ENCODE assay signal across 22 cellular contexts in genomic region chr6:17054647-17055046, GRCh38. TPM values are rescaled to one million over a fixed set of nuclear protein-coding genes. Genes with fewer than 3 reads are reported as not detected.
DNase-seq lines count a peak whose midpoint lies in the region; ATAC-seq, FAIRE-seq and TF ChIP-seq lines count a peak whose summit lies in the region.
"Had no signal": no experiment of that assay in that cellular context is flagged by ENCODE, and none has a peak within 500 bp of the region (broad histone marks: within the 10 kb centered on the region; RNA-seq: fewer than 3 reads in every experiment).

No MANE protein-coding gene starts in this region.

- H3K27me3 ChIP-seq in HCT116 (ENCODE audit: insufficient read depth, low read length) (no peaks in the 10 kb centered on the region), keratinocyte (ENCODE audit: control insufficient read depth, extremely low read depth, insufficient read depth, low read length) (no peaks in the 10 kb centered on the region)

- CTCF ChIA-PET in HCT116 (lab: Charles Lee) (no interaction called here), RWPE1 (lab: Yijun Ruan, JAX) (no interaction called here)

- no peaks in the 10 kb centered on the region for H3K9me2 ChIP-seq in HCT116 (ENCODE audit: insufficient read depth)

- DNase-seq in SIG-M5 treated with dmso at 0.1 percent for 504 hours (lab: John Stamatoyannopoulos, UW; ENCODE audit: unreplicated experiment) (peak; percentile 15), SIG-M5 (lab: John Stamatoyannopoulos, UW) (no peak), HCT116 (ENCODE audit: low read depth, low spot score) (no peak), RWPE1 (ENCODE audit: low spot score) (peak; percentile 14), keratinocyte (ENCODE audit: low read depth, low spot score) (peak; percentile 23), DMS 273 (lab: John Stamatoyannopoulos, UW; ENCODE audit: unreplicated experiment) (no peak), SHP77 treated with DMSO at 0.1 percent for 48 hours (lab: John Stamatoyannopoulos, UW) (no peak)
- DNase-seq: 8988T; Calu3; CD4-positive, alpha-beta memory T cell; DMS79 treated with DMSO at 0.1 percent for 48 hours; GM23248; HCEC 1CT; NCI-H1436 treated with DMSO at 0.1 percent for 48 hours; NCI-H2029 treated with DMSO at 0.1 percent for 48 hours; NCI-H524; Right ventricle myocardium superior had no signal

- intact Hi-C loops in HCT116 (cut with micrococcal nuclease), result no loop called here

- no peaks in the 10 kb centered on the region for H3K79me2 ChIP-seq in HCT116 (ENCODE audit: insufficient read depth, low read length)
- no peaks in the 10 kb centered on the region for H3K79me2 ChIP-seq in keratinocyte (ENCODE audit: control insufficient read depth, insufficient read depth, low read length)

- no peak overlapping the region for H3K9ac ChIP-seq in HCT116 (ENCODE audit: low read length)
- H3K9ac ChIP-seq in keratinocyte (ENCODE audit: control insufficient read depth, extremely low read depth, insufficient read depth, low read length), result no peak overlapping the region
- H3K9ac ChIP-seq: GM23248 had no signal

- no TSS peak for BruUV-seq in HCT116 (replicated peaks; lab: Mats Ljungman, UMichigan)

- no peak for TF ChIP-seq POLR2A in HCT116 (IDR thresholded peaks at IDR 0.05; ENCODE audit: borderline replicate concordance, extremely low read depth, insufficient read depth, insufficient read length)

- POLR2A ChIA-PET in HCT116 (lab: Charles Lee) (no interaction called here), RWPE1 (lab: Yijun Ruan, JAX; ENCODE audit: low non-redundant PET) (no interaction called here)

- ATAC-seq in HCT116 (no peak), GM19452 (IDR thresholded peaks at IDR 0.05; ENCODE audit: unreplicated experiment) (no peak)
- ATAC-seq: GM12878, K562, Panc1 had no signal

- no peak overlapping the region for H2AFZ ChIP-seq in HCT116 (ENCODE audit: low read depth, low read length, poor library complexity, severe bottlenecking)
- no peak overlapping the region for H2AFZ ChIP-seq in keratinocyte (ENCODE audit: control insufficient read depth, low read length)
- H2AFZ ChIP-seq: GM23248 had no signal

- no peaks in the 10 kb centered on the region for H3K9me3 ChIP-seq in HCT116 (ENCODE audit: control insufficient read depth in 1 of 2, insufficient read depth in 1 of 2, low read depth in 1 of 2, low read length in 2 of 2)
- no peaks in the 10 kb centered on the region for H3K9me3 ChIP-seq in keratinocyte (ENCODE audit: control insufficient read depth, low read depth, low read length)

- peak; percentile 75 for FAIRE-seq in keratinocyte (lab: Jason Lieb, UNC)
- FAIRE-seq: G401.6, GM12878, K562 had no signal

- H3K4me1 ChIP-seq in HCT116 (ENCODE audit: control insufficient read depth in 1 of 2, insufficient read depth in 2 of 2, low read length in 2 of 2), result no peaks in the 10 kb centered on the region
- H3K4me1 ChIP-seq in keratinocyte (ENCODE audit: control insufficient read depth, extremely low read depth, insufficient read depth, low read length), result peaks cover 26% of the 10 kb centered on the region

- TF ChIP-seq RAD21 in HCT116 (IDR thresholded peaks at IDR 0.05; ENCODE audit: low read depth), result no peak

- H3K27ac ChIP-seq in HCT116 (ENCODE audit: low read depth, low read length), result no peak overlapping the region
- H3K27ac ChIP-seq in RWPE1, result no peak overlapping the region
- H3K27ac ChIP-seq in keratinocyte (ENCODE audit: control insufficient read depth, insufficient read depth, low read length), result no peak overlapping the region
- H3K27ac ChIP-seq: GM23248 had no signal

- H3K9me1 ChIP-seq in keratinocyte (ENCODE audit: control insufficient read depth, extremely low read depth, insufficient read depth, low read length), result no peaks in the 10 kb centered on the region

- H3K36me3 ChIP-seq in HCT116 (ENCODE audit: control insufficient read depth in 1 of 2, insufficient read depth in 2 of 2, low read length in 2 of 2) (no peaks in the 10 kb centered on the region), keratinocyte (ENCODE audit: control insufficient read depth in 2 of 2, extremely low read depth in 1 of 2, insufficient read depth in 2 of 2, low read length in 2 of 2) (no peaks in the 10 kb centered on the region)

- no peak overlapping the region for H3K4me2 ChIP-seq in HCT116 (ENCODE audit: low read length)
- H3K4me2 ChIP-seq in keratinocyte (ENCODE audit: control insufficient read depth, extremely low read depth, insufficient read depth, low read depth, low read length), result no peak overlapping the region

- TF ChIP-seq CTCF in HCT116 (IDR thresholded peaks at IDR 0.05 in 2 of 3, conservative IDR thresholded peaks at IDR 0.05 in 1 of 3; ENCODE audit: borderline replicate concordance in 1 of 3, insufficient read depth in 1 of 3, low read depth in 2 of 3, low read length in 2 of 3) (no peak), RWPE1 (conservative IDR thresholded peaks at IDR 0.05; ENCODE audit: low read depth) (no peak), keratinocyte (optimal IDR thresholded peaks at IDR 0.05 in 1 of 3, IDR thresholded peaks at IDR 0.05 in 1 of 3, conservative IDR thresholded peaks at IDR 0.05 in 1 of 3; ENCODE audit: extremely low read depth in 1 of 3, insufficient read depth in 2 of 3, low read length in 3 of 3) (peak in 1 of 3 experiments; percentile 52)

- dilution Hi-C loops in keratinocyte (cut with MboI; ENCODE audit: extremely low pct_ligation_motif_present, low sequenced_read_pairs), result no loop called here

- no peak overlapping the region for H3K4me3 ChIP-seq in HCT116 (replicated peaks in 1 of 2; ENCODE audit: low read depth in 1 of 2, low read length in 2 of 2)
- no peak overlapping the region for H3K4me3 ChIP-seq in keratinocyte (ENCODE audit: control insufficient read depth in 2 of 3, extremely low read depth in 1 of 3, insufficient read depth in 2 of 3, low read depth in 1 of 3, low read length in 3 of 3)
- H3K4me3 ChIP-seq: GM12878, GM23248, K562 had no signal

- H4K20me1 ChIP-seq in HCT116 (ENCODE audit: insufficient read depth) (no peaks in the 10 kb centered on the region), keratinocyte (ENCODE audit: control insufficient read depth, extremely low read depth, insufficient read depth, low read length) (no peaks in the 10 kb centered on the region)

- RAD21 ChIA-PET in HCT116 (lab: Charles Lee; ENCODE audit: low non-redundant PET in 1 of 2, low total read pairs in 2 of 2, uncharacterized antibody in 2 of 2, unreplicated experiment in 2 of 2), result no interaction called here

TF ChIP-seq in HCT116, 20 proteins besides CTCF, POLR2A, EP300 and RAD21:
- no peak for TF ChIP-seq ELF1 (IDR thresholded peaks at IDR 0.05; ENCODE audit: borderline replicate concordance, low read depth)
- peak; percentile 83 for TF ChIP-seq MAX (IDR thresholded peaks at IDR 0.05)

RNA-seq across cellular contexts. Expression of gene STMND1, which starts 47.2 kb away (rescaled TPM):
- not detected for total RNA-seq in HCT116 (2021; ENCODE audit: unreplicated experiment)
- 0.13 TPM in 1 of 2 replicates, not detected in the other for polyA plus RNA-seq in HCT116 (2012)
- not detected in 3 replicates for polyA plus RNA-seq in keratinocyte
- not detected for polyA plus RNA-seq in keratinocyte (2011; ENCODE audit: low read depth)
- not detected in 2 replicates for polyA plus RNA-seq in keratinocyte (2011; cell fraction: cytosol; rRNA removed)
- polyA plus RNA-seq in keratinocyte (2011; cell fraction: nucleus; rRNA removed), result not detected in 2 replicates
- polyA plus RNA-seq in keratinocyte (2012; ENCODE audit: low replicate concordance), result not detected in 2 replicates
- not detected in 3 replicates for polyA minus RNA-seq in keratinocyte
- polyA minus RNA-seq in keratinocyte (2011; cell fraction: cytosol; rRNA and poly(A)+ RNA removed), result not detected
- polyA minus RNA-seq in keratinocyte (2011; cell fraction: nucleus; rRNA and poly(A)+ RNA removed), result not detected in 2 replicates
- total RNA-seq: CD4-positive, alpha-beta memory T cell; GM12878; GM23248; K562; Right ventricle myocardium superior had no signal
- polyA plus RNA-seq: CD4-positive, alpha-beta memory T cell; GM23248; K562 had no signal

Comparison
In these comparisons a context has a peak if more than half of its experiments do, and no peak if none do; other contexts are left out.
1. DNase-seq: peak in SIG-M5 treated with dmso at 0.1 percent for 504 hours (single experiment), RWPE1 (single experiment) and keratinocyte (single experiment); none in SIG-M5 (single experiment), HCT116 (single experiment), DMS 273 (single experiment) and SHP77 treated with DMSO at 0.1 percent for 48 hours (single experiment).